Comparison of ENCODE assay signal across 15 cellular contexts in the genomic region with DNA sequence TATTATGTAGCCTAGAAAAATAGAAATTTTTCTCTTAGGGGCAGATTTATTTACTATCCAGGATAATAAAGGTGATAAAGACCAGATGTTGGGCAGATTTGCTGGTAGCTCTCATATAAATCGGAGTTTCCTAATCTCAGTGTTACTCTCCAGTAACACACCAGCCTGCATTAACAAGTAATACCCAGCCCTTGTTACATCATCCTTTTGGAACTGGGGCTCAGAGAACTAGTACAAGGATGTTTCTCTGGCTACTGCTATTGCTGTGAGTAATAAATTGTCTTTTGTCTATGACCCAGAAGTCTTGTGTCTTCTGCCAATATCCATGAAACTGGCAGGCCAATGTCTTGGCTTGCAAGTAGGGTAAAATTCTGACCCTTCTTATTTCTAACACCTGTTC. TPM values are rescaled to one million over a fixed set of nuclear protein-coding genes. Genes with fewer than 3 reads are reported as not detected.
A peak's percentile ranks its signal among the peaks of the same experiment; 100 is the strongest.
DNase-seq lines count a peak whose midpoint lies in the region; ATAC-seq, FAIRE-seq and TF ChIP-seq lines count a peak whose summit lies in the region.
"Had no signal": no experiment of that assay in that cellular context is flagged by ENCODE, and none has a peak within 500 bp of the region (broad histone marks: within the 10 kb centered on the region; RNA-seq: fewer than 3 reads in every experiment).

No MANE protein-coding gene starts in this region.

- peak; percentile 73 for ATAC-seq in Right ventricle myocardium inferior
- peak; percentile 13 for ATAC-seq in stimulated activated effector memory CD8-positive, alpha-beta T cell treated with anti-CD3 and anti-CD28 coated beads, Interleukin-12 subunit alpha, Interleukin-12 subunit beta, amount 100 ng/mL, for 72 hours
- ATAC-seq: GM23338 had no signal

- intact Hi-C loops in Right ventricle myocardium inferior (cut with DNase I) (no loop called here), cardiac septum (cut with DNase I) (no loop called here)

- FAIRE-seq in GM19239 (lab: Jason Lieb, UNC): no peak

- no peaks in the 10 kb centered on the region for H3K4me1 Mint-ChIP-seq in stimulated activated effector memory CD8-positive, alpha-beta T cell treated with anti-CD3 and anti-CD28 coated beads, Interleukin-12 subunit alpha, Interleukin-12 subunit beta, amount 100 ng/mL, for 72 hours
- H3K4me1 Mint-ChIP-seq in progenitor cell of endocrine pancreas (ENCODE audit: low read depth): no peaks in the 10 kb centered on the region
- H3K4me1 Mint-ChIP-seq: activated CD4-positive, alpha-beta memory T cell treated with anti-CD3 and anti-CD28 coated beads, Interleukin-2, amount 10 ng/mL, durations not matched to agents 7 days and 5 days; memory B cell had no signal

- no peaks in the 10 kb centered on the region for H3K27me3 Mint-ChIP-seq in progenitor cell of endocrine pancreas

- DNase-seq in Right ventricle myocardium inferior (ENCODE audit: missing footprints) (no peak), cardiac septum (ENCODE audit: low spot score) (no peak), amniotic epithelial cell (ENCODE audit: low read depth) (peak; percentile 54), fibroblast of the aortic adventitia (ENCODE audit: low read depth) (peak; percentile 93), progenitor cell of endocrine pancreas (ENCODE audit: low spot score, unreplicated experiment) (no peak), GM19239 (ENCODE audit: insufficient read length, low spot score) (no peak)
- DNase-seq in stimulated activated effector memory CD8-positive, alpha-beta T cell treated with anti-CD3 and anti-CD28 coated beads, Interleukin-12 subunit alpha, Interleukin-12 subunit beta, amount 100 ng/mL, for 72 hours (ENCODE audit: low spot score in 2 of 2): no peak
- DNase-seq in activated effector memory CD4-positive, alpha-beta T cell treated with anti-CD3 and anti-CD28 coated beads, Interleukin-2, amount 50 U/mL, for 16 hours: no peak
- DNase-seq: activated CD4-positive, alpha-beta memory T cell treated with anti-CD3 and anti-CD28 coated beads, Interleukin-2, amount 10 ng/mL, durations not matched to agents 7 days and 5 days; Calu3; NCI-H526; testis had no signal

- TF ChIP-seq CTCF in fibroblast of the aortic adventitia (IDR thresholded peaks at IDR 0.05; ENCODE audit: insufficient read depth, low read length) (no peak), progenitor cell of endocrine pancreas (IDR thresholded peaks at IDR 0.05; ENCODE audit: unreplicated experiment) (no peak)

- H3K4me3 ChIP-seq in fibroblast of the aortic adventitia (ENCODE audit: low read depth, low read length): no peak overlapping the region
- H3K4me3 ChIP-seq: GM23338, testis had no signal

- no peak overlapping the region for H3K4me3 Mint-ChIP-seq in stimulated activated effector memory CD8-positive, alpha-beta T cell treated with anti-CD3 and anti-CD28 coated beads, Interleukin-12 subunit alpha, Interleukin-12 subunit beta, amount 100 ng/mL, for 72 hours
- H3K4me3 Mint-ChIP-seq in progenitor cell of endocrine pancreas (ENCODE audit: low read depth): no peak overlapping the region
- H3K4me3 Mint-ChIP-seq: activated CD4-positive, alpha-beta memory T cell treated with anti-CD3 and anti-CD28 coated beads, Interleukin-2, amount 10 ng/mL, durations not matched to agents 7 days and 5 days; brain; GM23338; memory B cell had no signal

- no peak overlapping the region for H3K27ac Mint-ChIP-seq in stimulated activated effector memory CD8-positive, alpha-beta T cell treated with anti-CD3 and anti-CD28 coated beads, Interleukin-12 subunit alpha, Interleukin-12 subunit beta, amount 100 ng/mL, for 72 hours
- H3K27ac Mint-ChIP-seq in progenitor cell of endocrine pancreas: no peak overlapping the region
- H3K27ac Mint-ChIP-seq: activated CD4-positive, alpha-beta memory T cell treated with anti-CD3 and anti-CD28 coated beads, Interleukin-2, amount 10 ng/mL, durations not matched to agents 7 days and 5 days; GM23338; memory B cell had no signal

- no peaks in the 10 kb centered on the region for H3K9me3 Mint-ChIP-seq in stimulated activated effector memory CD8-positive, alpha-beta T cell treated with anti-CD3 and anti-CD28 coated beads, Interleukin-12 subunit alpha, Interleukin-12 subunit beta, amount 100 ng/mL, for 72 hours
- no peaks in the 10 kb centered on the region for H3K9me3 Mint-ChIP-seq in progenitor cell of endocrine pancreas (ENCODE audit: low read depth)
- H3K9me3 Mint-ChIP-seq: activated CD4-positive, alpha-beta memory T cell treated with anti-CD3 and anti-CD28 coated beads, Interleukin-2, amount 10 ng/mL, durations not matched to agents 7 days and 5 days; GM23338; memory B cell had no signal

- no peaks in the 10 kb centered on the region for H3K36me3 Mint-ChIP-seq in stimulated activated effector memory CD8-positive, alpha-beta T cell treated with anti-CD3 and anti-CD28 coated beads, Interleukin-12 subunit alpha, Interleukin-12 subunit beta, amount 100 ng/mL, for 72 hours
- no peaks in the 10 kb centered on the region for H3K36me3 Mint-ChIP-seq in progenitor cell of endocrine pancreas (ENCODE audit: insufficient read depth)
- H3K36me3 Mint-ChIP-seq: brain, memory B cell had no signal

RNA-seq across cellular contexts. Expression of a gene that starts 16.8 kb away (rescaled TPM):
- 56.2 TPM for total RNA-seq in Right ventricle myocardium inferior
- 91.0 TPM for total RNA-seq in cardiac septum
- 20.8 and 21.7 TPM in 2 replicates for total RNA-seq in fibroblast of the aortic adventitia (ENCODE audit: low replicate concordance)
- total RNA-seq in progenitor cell of endocrine pancreas: 33.8 and 39.6 TPM in 2 replicates
- total RNA-seq: activated CD4-positive, alpha-beta memory T cell treated with anti-CD3 and anti-CD28 coated beads, Interleukin-2, amount 10 ng/mL, durations not matched to agents 7 days and 5 days had no signal

Comparison
In these comparisons a context has a peak if more than half of its experiments do, and no peak if none do; other contexts are left out.
1. DNase-seq: peak in amniotic epithelial cell (single experiment) and fibroblast of the aortic adventitia (single experiment); none in Right ventricle myocardium inferior (single experiment), cardiac septum (single experiment), stimulated activated effector memory CD8-positive, alpha-beta T cell treated with anti-CD3 and anti-CD28 coated beads, Interleukin-12 subunit alpha, Interleukin-12 subunit beta, amount 100 ng/mL, for 72 hours (0 of 2), progenitor cell of endocrine pancreas (single experiment), activated effector memory CD4-positive, alpha-beta T cell treated with anti-CD3 and anti-CD28 coated beads, Interleukin-2, amount 50 U/mL, for 16 hours (single experiment) and GM19239 (single experiment).